1 cellular context compared by ENCODE assay signal in the genomic region with DNA sequence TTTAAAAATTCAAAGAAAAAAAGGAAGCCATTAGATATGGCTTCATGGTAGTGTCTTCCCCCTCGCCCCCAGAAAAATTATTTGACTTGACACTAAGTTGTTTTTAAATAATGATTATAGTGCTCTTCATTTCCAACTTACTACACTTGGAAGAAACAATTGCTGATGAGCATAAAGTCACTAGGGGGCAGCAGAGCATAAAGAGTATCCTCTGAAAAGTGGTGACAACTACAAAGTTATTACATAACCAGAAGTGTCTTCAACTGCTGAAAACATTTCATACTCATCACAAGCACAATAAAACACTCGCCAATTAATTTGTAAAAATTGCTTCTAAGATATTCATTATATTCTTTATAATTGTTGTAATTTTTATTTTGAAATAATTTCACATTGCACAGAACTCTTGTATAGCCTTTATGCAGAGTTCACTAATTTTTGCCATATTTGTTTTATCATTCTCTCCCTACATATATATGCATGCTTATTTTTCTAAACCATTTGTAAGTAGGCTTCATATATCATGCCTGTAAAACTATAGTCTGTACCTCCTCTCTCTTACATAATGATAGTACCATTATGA.
TF ChIP-seq lines count a peak whose summit lies in the region.

No MANE protein-coding gene starts in this region.

TF ChIP-seq in HepG2, 621 proteins besides CTCF, POLR2A, EP300 and RAD21 (continued from another document and continues in another):
- TF ChIP-seq, protein P1, sequence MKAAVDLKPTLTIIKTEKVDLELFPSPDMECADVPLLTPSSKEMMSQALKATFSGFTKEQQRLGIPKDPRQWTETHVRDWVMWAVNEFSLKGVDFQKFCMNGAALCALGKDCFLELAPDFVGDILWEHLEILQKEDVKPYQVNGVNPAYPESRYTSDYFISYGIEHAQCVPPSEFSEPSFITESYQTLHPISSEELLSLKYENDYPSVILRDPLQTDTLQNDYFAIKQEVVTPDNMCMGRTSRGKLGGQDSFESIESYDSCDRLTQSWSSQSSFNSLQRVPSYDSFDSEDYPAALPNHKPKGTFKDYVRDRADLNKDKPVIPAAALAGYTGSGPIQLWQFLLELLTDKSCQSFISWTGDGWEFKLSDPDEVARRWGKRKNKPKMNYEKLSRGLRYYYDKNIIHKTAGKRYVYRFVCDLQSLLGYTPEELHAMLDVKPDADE (CRISPR knock-in tag; IDR thresholded peaks at IDR 0.05): no peak
- TF ChIP-seq FOXK1 (CRISPR knock-in tag; IDR thresholded peaks at IDR 0.05; ENCODE audit: borderline replicate concordance, low read depth) (0 out of 2 replicates have a peak, but pooled peaks have one; percentile 25), ZBTB3 (CRISPR knock-in tag; IDR thresholded peaks at IDR 0.05; ENCODE audit: borderline replicate concordance, low read depth) (no peak), ZZZ3 (CRISPR knock-in tag; IDR thresholded peaks at IDR 0.05; ENCODE audit: borderline replicate concordance) (no peak), ZNF569 (CRISPR knock-in tag; IDR thresholded peaks at IDR 0.05; ENCODE audit: borderline replicate concordance) (no peak), GATAD2A (CRISPR knock-in tag; IDR thresholded peaks at IDR 0.05) (peak; percentile 68), ARHGAP35 (CRISPR knock-in tag; IDR thresholded peaks at IDR 0.05; ENCODE audit: borderline replicate concordance) (no peak), ATF7-NPFF (CRISPR knock-in tag; IDR thresholded peaks at IDR 0.05; ENCODE audit: low read depth) (no peak), ZNF746 (CRISPR knock-in tag; IDR thresholded peaks at IDR 0.05) (no peak), FIP1L1 (IDR thresholded peaks at IDR 0.05; ENCODE audit: borderline replicate concordance, insufficient read depth, low read depth, low read length) (no peak), RCOR2 (CRISPR knock-in tag; IDR thresholded peaks at IDR 0.05) (peak; percentile 19; the same call in 1 of the 2 replicates), ZNF260 (CRISPR knock-in tag; IDR thresholded peaks at IDR 0.05; ENCODE audit: borderline replicate concordance, low read depth) (no peak), ZFP90 (CRISPR knock-in tag; IDR thresholded peaks at IDR 0.05; ENCODE audit: borderline replicate concordance) (no peak), SALL2 (CRISPR knock-in tag; IDR thresholded peaks at IDR 0.05) (no peak), EHMT2 (IDR thresholded peaks at IDR 0.05; ENCODE audit: borderline replicate concordance, low read depth, low read length) (no peak), SMC3 (IDR thresholded peaks at IDR 0.05; ENCODE audit: low read length) (peak; percentile 92), ZNF850 (CRISPR knock-in tag; conservative IDR thresholded peaks at IDR 0.05) (no peak), ZNF207 (IDR thresholded peaks at IDR 0.05; ENCODE audit: borderline replicate concordance) (no peak), ZFY (CRISPR knock-in tag; IDR thresholded peaks at IDR 0.05) (no peak), ZNF350 (CRISPR knock-in tag; IDR thresholded peaks at IDR 0.05; ENCODE audit: borderline replicate concordance, low read depth) (no peak), SKI (IDR thresholded peaks at IDR 0.05; ENCODE audit: partially characterized antibody) (no peak), MAFF (IDR thresholded peaks at IDR 0.05; ENCODE audit: low read depth, low read length) (peak; percentile 58; the same call in 1 of the 2 replicates), PLRG1 (conservative IDR thresholded peaks at IDR 0.05) (no peak), SOX5 (CRISPR knock-in tag; IDR thresholded peaks at IDR 0.05; ENCODE audit: borderline replicate concordance) (peak; percentile 29; the same call in 1 of the 2 replicates), RXRB (CRISPR knock-in tag; IDR thresholded peaks at IDR 0.05; ENCODE audit: borderline replicate concordance) (peak; percentile 50; the same call in 1 of the 2 replicates), MBD4 (IDR thresholded peaks at IDR 0.05; ENCODE audit: borderline replicate concordance, low read length) (no peak), PCBP2 (optimal IDR thresholded peaks at IDR 0.05; ENCODE audit: low read depth, low read length, poor library complexity, severe bottlenecking) (no peak), ZNF20 (CRISPR knock-in tag; IDR thresholded peaks at IDR 0.05) (no peak), MTF2 (CRISPR knock-in tag; IDR thresholded peaks at IDR 0.05; ENCODE audit: borderline replicate concordance) (no peak), ZNF432 (CRISPR knock-in tag; IDR thresholded peaks at IDR 0.05; ENCODE audit: borderline replicate concordance) (no peak), ERF (CRISPR knock-in tag; IDR thresholded peaks at IDR 0.05) (0 out of 2 replicates have a peak, but pooled peaks have one; percentile 39), MLLT10 (CRISPR knock-in tag; IDR thresholded peaks at IDR 0.05) (no peak), CEBPG (CRISPR knock-in tag; IDR thresholded peaks at IDR 0.05) (peak; percentile 65), RARA (CRISPR knock-in tag; IDR thresholded peaks at IDR 0.05) (0 out of 2 replicates have a peak, but pooled peaks have one; percentile 19), MAFK (conservative IDR thresholded peaks at IDR 0.05 in 1 of 2, IDR thresholded peaks at IDR 0.05 in 1 of 2; ENCODE audit: low read length in 2 of 2) (peak; percentile 56 to 61), AKAP8 (CRISPR knock-in tag; IDR thresholded peaks at IDR 0.05) (no peak), ZNF17 (CRISPR knock-in tag; IDR thresholded peaks at IDR 0.05) (no peak)
- TF ChIP-seq, protein P2, sequence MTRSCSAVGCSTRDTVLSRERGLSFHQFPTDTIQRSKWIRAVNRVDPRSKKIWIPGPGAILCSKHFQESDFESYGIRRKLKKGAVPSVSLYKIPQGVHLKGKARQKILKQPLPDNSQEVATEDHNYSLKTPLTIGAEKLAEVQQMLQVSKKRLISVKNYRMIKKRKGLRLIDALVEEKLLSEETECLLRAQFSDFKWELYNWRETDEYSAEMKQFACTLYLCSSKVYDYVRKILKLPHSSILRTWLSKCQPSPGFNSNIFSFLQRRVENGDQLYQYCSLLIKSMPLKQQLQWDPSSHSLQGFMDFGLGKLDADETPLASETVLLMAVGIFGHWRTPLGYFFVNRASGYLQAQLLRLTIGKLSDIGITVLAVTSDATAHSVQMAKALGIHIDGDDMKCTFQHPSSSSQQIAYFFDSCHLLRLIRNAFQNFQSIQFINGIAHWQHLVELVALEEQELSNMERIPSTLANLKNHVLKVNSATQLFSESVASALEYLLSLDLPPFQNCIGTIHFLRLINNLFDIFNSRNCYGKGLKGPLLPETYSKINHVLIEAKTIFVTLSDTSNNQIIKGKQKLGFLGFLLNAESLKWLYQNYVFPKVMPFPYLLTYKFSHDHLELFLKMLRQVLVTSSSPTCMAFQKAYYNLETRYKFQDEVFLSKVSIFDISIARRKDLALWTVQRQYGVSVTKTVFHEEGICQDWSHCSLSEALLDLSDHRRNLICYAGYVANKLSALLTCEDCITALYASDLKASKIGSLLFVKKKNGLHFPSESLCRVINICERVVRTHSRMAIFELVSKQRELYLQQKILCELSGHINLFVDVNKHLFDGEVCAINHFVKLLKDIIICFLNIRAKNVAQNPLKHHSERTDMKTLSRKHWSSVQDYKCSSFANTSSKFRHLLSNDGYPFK (CRISPR knock-in tag; IDR thresholded peaks at IDR 0.05; ENCODE audit: borderline replicate concordance): no peak
- TF ChIP-seq, protein P3, sequence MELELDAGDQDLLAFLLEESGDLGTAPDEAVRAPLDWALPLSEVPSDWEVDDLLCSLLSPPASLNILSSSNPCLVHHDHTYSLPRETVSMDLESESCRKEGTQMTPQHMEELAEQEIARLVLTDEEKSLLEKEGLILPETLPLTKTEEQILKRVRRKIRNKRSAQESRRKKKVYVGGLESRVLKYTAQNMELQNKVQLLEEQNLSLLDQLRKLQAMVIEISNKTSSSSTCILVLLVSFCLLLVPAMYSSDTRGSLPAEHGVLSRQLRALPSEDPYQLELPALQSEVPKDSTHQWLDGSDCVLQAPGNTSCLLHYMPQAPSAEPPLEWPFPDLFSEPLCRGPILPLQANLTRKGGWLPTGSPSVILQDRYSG (CRISPR knock-in tag; IDR thresholded peaks at IDR 0.05): no peak
- TF ChIP-seq, protein P4, sequence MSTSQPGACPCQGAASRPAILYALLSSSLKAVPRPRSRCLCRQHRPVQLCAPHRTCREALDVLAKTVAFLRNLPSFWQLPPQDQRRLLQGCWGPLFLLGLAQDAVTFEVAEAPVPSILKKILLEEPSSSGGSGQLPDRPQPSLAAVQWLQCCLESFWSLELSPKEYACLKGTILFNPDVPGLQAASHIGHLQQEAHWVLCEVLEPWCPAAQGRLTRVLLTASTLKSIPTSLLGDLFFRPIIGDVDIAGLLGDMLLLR (CRISPR knock-in tag; IDR thresholded peaks at IDR 0.05): no peak
- TF ChIP-seq, protein P5, sequence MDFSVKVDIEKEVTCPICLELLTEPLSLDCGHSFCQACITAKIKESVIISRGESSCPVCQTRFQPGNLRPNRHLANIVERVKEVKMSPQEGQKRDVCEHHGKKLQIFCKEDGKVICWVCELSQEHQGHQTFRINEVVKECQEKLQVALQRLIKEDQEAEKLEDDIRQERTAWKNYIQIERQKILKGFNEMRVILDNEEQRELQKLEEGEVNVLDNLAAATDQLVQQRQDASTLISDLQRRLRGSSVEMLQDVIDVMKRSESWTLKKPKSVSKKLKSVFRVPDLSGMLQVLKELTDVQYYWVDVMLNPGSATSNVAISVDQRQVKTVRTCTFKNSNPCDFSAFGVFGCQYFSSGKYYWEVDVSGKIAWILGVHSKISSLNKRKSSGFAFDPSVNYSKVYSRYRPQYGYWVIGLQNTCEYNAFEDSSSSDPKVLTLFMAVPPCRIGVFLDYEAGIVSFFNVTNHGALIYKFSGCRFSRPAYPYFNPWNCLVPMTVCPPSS (IDR thresholded peaks at IDR 0.05): no peak
- TF ChIP-seq, protein P6, sequence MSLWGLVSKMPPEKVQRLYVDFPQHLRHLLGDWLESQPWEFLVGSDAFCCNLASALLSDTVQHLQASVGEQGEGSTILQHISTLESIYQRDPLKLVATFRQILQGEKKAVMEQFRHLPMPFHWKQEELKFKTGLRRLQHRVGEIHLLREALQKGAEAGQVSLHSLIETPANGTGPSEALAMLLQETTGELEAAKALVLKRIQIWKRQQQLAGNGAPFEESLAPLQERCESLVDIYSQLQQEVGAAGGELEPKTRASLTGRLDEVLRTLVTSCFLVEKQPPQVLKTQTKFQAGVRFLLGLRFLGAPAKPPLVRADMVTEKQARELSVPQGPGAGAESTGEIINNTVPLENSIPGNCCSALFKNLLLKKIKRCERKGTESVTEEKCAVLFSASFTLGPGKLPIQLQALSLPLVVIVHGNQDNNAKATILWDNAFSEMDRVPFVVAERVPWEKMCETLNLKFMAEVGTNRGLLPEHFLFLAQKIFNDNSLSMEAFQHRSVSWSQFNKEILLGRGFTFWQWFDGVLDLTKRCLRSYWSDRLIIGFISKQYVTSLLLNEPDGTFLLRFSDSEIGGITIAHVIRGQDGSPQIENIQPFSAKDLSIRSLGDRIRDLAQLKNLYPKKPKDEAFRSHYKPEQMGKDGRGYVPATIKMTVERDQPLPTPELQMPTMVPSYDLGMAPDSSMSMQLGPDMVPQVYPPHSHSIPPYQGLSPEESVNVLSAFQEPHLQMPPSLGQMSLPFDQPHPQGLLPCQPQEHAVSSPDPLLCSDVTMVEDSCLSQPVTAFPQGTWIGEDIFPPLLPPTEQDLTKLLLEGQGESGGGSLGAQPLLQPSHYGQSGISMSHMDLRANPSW (CRISPR knock-in tag; IDR thresholded peaks at IDR 0.05; ENCODE audit: borderline replicate concordance): no peak
- TF ChIP-seq, protein P7, sequence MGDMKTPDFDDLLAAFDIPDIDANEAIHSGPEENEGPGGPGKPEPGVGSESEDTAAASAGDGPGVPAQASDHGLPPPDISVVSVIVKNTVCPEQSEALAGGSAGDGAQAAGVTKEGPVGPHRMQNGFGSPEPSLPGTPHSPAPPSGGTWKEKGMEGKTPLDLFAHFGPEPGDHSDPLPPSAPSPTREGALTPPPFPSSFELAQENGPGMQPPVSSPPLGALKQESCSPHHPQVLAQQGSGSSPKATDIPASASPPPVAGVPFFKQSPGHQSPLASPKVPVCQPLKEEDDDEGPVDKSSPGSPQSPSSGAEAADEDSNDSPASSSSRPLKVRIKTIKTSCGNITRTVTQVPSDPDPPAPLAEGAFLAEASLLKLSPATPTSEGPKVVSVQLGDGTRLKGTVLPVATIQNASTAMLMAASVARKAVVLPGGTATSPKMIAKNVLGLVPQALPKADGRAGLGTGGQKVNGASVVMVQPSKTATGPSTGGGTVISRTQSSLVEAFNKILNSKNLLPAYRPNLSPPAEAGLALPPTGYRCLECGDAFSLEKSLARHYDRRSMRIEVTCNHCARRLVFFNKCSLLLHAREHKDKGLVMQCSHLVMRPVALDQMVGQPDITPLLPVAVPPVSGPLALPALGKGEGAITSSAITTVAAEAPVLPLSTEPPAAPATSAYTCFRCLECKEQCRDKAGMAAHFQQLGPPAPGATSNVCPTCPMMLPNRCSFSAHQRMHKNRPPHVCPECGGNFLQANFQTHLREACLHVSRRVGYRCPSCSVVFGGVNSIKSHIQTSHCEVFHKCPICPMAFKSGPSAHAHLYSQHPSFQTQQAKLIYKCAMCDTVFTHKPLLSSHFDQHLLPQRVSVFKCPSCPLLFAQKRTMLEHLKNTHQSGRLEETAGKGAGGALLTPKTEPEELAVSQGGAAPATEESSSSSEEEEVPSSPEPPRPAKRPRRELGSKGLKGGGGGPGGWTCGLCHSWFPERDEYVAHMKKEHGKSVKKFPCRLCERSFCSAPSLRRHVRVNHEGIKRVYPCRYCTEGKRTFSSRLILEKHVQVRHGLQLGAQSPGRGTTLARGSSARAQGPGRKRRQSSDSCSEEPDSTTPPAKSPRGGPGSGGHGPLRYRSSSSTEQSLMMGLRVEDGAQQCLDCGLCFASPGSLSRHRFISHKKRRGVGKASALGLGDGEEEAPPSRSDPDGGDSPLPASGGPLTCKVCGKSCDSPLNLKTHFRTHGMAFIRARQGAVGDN (CRISPR knock-in tag; IDR thresholded peaks at IDR 0.05): no peak
- TF ChIP-seq, protein P8, sequence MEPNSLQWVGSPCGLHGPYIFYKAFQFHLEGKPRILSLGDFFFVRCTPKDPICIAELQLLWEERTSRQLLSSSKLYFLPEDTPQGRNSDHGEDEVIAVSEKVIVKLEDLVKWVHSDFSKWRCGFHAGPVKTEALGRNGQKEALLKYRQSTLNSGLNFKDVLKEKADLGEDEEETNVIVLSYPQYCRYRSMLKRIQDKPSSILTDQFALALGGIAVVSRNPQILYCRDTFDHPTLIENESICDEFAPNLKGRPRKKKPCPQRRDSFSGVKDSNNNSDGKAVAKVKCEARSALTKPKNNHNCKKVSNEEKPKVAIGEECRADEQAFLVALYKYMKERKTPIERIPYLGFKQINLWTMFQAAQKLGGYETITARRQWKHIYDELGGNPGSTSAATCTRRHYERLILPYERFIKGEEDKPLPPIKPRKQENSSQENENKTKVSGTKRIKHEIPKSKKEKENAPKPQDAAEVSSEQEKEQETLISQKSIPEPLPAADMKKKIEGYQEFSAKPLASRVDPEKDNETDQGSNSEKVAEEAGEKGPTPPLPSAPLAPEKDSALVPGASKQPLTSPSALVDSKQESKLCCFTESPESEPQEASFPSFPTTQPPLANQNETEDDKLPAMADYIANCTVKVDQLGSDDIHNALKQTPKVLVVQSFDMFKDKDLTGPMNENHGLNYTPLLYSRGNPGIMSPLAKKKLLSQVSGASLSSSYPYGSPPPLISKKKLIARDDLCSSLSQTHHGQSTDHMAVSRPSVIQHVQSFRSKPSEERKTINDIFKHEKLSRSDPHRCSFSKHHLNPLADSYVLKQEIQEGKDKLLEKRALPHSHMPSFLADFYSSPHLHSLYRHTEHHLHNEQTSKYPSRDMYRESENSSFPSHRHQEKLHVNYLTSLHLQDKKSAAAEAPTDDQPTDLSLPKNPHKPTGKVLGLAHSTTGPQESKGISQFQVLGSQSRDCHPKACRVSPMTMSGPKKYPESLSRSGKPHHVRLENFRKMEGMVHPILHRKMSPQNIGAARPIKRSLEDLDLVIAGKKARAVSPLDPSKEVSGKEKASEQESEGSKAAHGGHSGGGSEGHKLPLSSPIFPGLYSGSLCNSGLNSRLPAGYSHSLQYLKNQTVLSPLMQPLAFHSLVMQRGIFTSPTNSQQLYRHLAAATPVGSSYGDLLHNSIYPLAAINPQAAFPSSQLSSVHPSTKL (CRISPR knock-in tag; IDR thresholded peaks at IDR 0.05): peak; percentile 56
